In genomic region chr11:120326228-120326627, GRCh38 we compare ENCODE assay signal across 9 cellular contexts. TPM values are rescaled to one million over a fixed set of nuclear protein-coding genes. Genes with fewer than 3 reads are reported as not detected.
DNase-seq lines count a peak whose midpoint lies in the region; ATAC-seq and TF ChIP-seq lines count a peak whose summit lies in the region.
"Had no signal": no experiment of that assay in that cellular context is flagged by ENCODE, and none has a peak within 500 bp of the region (broad histone marks: within the 10 kb centered on the region; RNA-seq: fewer than 3 reads in every experiment).

No MANE protein-coding gene starts in this region.

- CTCF ChIA-PET in CD8-positive, alpha-beta T cell (lab: Charles Lee) = interaction anchor here (0.8 to 1.3 kb wide), 2 partner anchors 8 to 23 kb away, joined by 3 to 4 read pairs; no protein-coding TSS in a partner anchor
- CTCF ChIA-PET in activated CD4-positive, alpha-beta T cell treated with anti-CD3 and anti-CD28 coated beads, Interleukin-2, amount 10 ng/mL, durations not matched to agents 7 days and 5 days (lab: Charles Lee) = interaction anchor here (1.0 kb wide), 1 partner anchor 8 kb away, joined by 3 read pairs; no protein-coding TSS in a partner anchor

- no peak overlapping the region for H3K27ac Mint-ChIP-seq in CD8-positive, alpha-beta T cell
- no peak overlapping the region for H3K27ac Mint-ChIP-seq in activated CD4-positive, alpha-beta T cell treated with anti-CD3 and anti-CD28 coated beads, Interleukin-2, amount 10 ng/mL, durations not matched to agents 7 days and 5 days

- H3K27me3 ChIP-seq in CD8-positive, alpha-beta T cell (ENCODE audit: insufficient read depth, low read length) = peaks cover 5% of the 10 kb centered on the region
- H3K27me3 ChIP-seq in RWPE2 (ENCODE audit: insufficient read depth, poor library complexity, severe bottlenecking) (no peaks in the 10 kb centered on the region), esophagus muscularis mucosa (no peaks in the 10 kb centered on the region), osteoblast (ENCODE audit: insufficient read depth, low read length) (no peaks in the 10 kb centered on the region)

- H3K4me1 ChIP-seq in CD8-positive, alpha-beta T cell (ENCODE audit: insufficient read depth, low read length) = peaks cover 8% of the 10 kb centered on the region
- H3K4me1 ChIP-seq in RWPE2 (ENCODE audit: insufficient read depth, poor library complexity, severe bottlenecking) = peaks cover 27% of the 10 kb centered on the region
- peaks cover 28 to 34% (median 31%) of the 10 kb centered on the region in 4 donors for H3K4me1 ChIP-seq in esophagus muscularis mucosa
- peaks cover 36% of the 10 kb centered on the region for H3K4me1 ChIP-seq in osteoblast (ENCODE audit: insufficient read depth, low read length)

- no peak overlapping the region for H3K27ac ChIP-seq in CD8-positive, alpha-beta T cell (ENCODE audit: low read depth, low read length)
- H3K27ac ChIP-seq in RWPE2 (ENCODE audit: poor library complexity, severe bottlenecking) (peak overlapping the region; percentile 49), esophagus muscularis mucosa (replicated peaks in 1 of 4) (peak overlapping the region; percentile 91 to 98 (median 92)), osteoblast (ENCODE audit: low read depth, low read length) (peak overlapping the region; percentile 94)

- H3K4me3 Mint-ChIP-seq in CD8-positive, alpha-beta T cell = peak overlapping the region; percentile 78
- H3K4me3 Mint-ChIP-seq in activated CD4-positive, alpha-beta T cell treated with anti-CD3 and anti-CD28 coated beads, Interleukin-2, amount 10 ng/mL, durations not matched to agents 7 days and 5 days = no peak overlapping the region

- no peak for TF ChIP-seq POLR2A in esophagus muscularis mucosa (IDR thresholded peaks at IDR 0.05; ENCODE audit: low read depth)

- H4K20me1 ChIP-seq in osteoblast (ENCODE audit: insufficient read depth, low read length) = no peaks in the 10 kb centered on the region

- H3K9me3 ChIP-seq in CD8-positive, alpha-beta T cell (ENCODE audit: low read length) = no peaks in the 10 kb centered on the region
- no peaks in the 10 kb centered on the region for H3K9me3 ChIP-seq in RWPE2 (ENCODE audit: severe bottlenecking)
- no peaks in the 10 kb centered on the region for H3K9me3 ChIP-seq in esophagus muscularis mucosa
- H3K9me3 ChIP-seq in osteoblast (ENCODE audit: low read depth, low read length) = no peaks in the 10 kb centered on the region

- H3K4me2 ChIP-seq in osteoblast (ENCODE audit: insufficient read depth, low read length) = peak overlapping the region; percentile 91

- intact Hi-C loops in CD8-positive, alpha-beta T cell (cut with DNase I, micrococcal nuclease) = no loop called here
- intact Hi-C loops in esophagus muscularis mucosa (cut with DNase I) (no loop called here), head of caudate nucleus (cut with DNase I) (no loop called here)

- H3K9me3 Mint-ChIP-seq in CD8-positive, alpha-beta T cell = no peaks in the 10 kb centered on the region
- no peaks in the 10 kb centered on the region for H3K9me3 Mint-ChIP-seq in activated CD4-positive, alpha-beta T cell treated with anti-CD3 and anti-CD28 coated beads, Interleukin-2, amount 10 ng/mL, durations not matched to agents 7 days and 5 days

- no peak overlapping the region for H3K4me3 ChIP-seq in CD8-positive, alpha-beta T cell (ENCODE audit: low read depth, low read length)
- H3K4me3 ChIP-seq in RWPE2 (ENCODE audit: severe bottlenecking) (no peak overlapping the region), esophagus muscularis mucosa (peak overlapping the region; percentile 70 to 91 (median 76)), osteoblast (ENCODE audit: insufficient read depth, low read length) (peak overlapping the region; percentile 79)

- no peaks in the 10 kb centered on the region for H3K36me3 Mint-ChIP-seq in CD8-positive, alpha-beta T cell
- no peaks in the 10 kb centered on the region for H3K36me3 Mint-ChIP-seq in activated CD4-positive, alpha-beta T cell treated with anti-CD3 and anti-CD28 coated beads, Interleukin-2, amount 10 ng/mL, durations not matched to agents 7 days and 5 days (ENCODE audit: low read depth)

- no peaks in the 10 kb centered on the region for H3K36me3 ChIP-seq in CD8-positive, alpha-beta T cell (ENCODE audit: insufficient read depth, low read length)
- H3K36me3 ChIP-seq in RWPE2 (ENCODE audit: low read depth) (peaks cover 21% of the 10 kb centered on the region), esophagus muscularis mucosa (peaks cover 0 to 18% (median 10%) of the 10 kb centered on the region in 4 donors), osteoblast (ENCODE audit: insufficient read depth, low read length) (peaks cover 12% of the 10 kb centered on the region)

- no peak for TF ChIP-seq CTCF in CD8-positive, alpha-beta T cell (IDR thresholded peaks at IDR 0.05)
- no peak for TF ChIP-seq CTCF in RWPE2 (IDR thresholded peaks at IDR 0.05; ENCODE audit: poor library complexity, severe bottlenecking)
- no peak for TF ChIP-seq CTCF in esophagus muscularis mucosa (IDR thresholded peaks at IDR 0.05)
- TF ChIP-seq CTCF in osteoblast (IDR thresholded peaks at IDR 0.05; ENCODE audit: extremely low read depth, low read depth, low read length) = no peak

- POLR2A ChIA-PET in CD8-positive, alpha-beta T cell (lab: Charles Lee) = no interaction called here
- POLR2A ChIA-PET in activated CD4-positive, alpha-beta T cell treated with anti-CD3 and anti-CD28 coated beads, Interleukin-2, amount 10 ng/mL, durations not matched to agents 7 days and 5 days (lab: Charles Lee) = no interaction called here

- peaks cover 26% of the 10 kb centered on the region for H3K79me2 ChIP-seq in osteoblast (ENCODE audit: insufficient read depth, low read length)

- 68% methylated on average over 3 of the region's 3 CpGs for WGBS in esophagus muscularis mucosa

- DNase-seq in CD8-positive, alpha-beta T cell = no peak
- DNase-seq in RWPE2 (ENCODE audit: low spot score) = no peak
- DNase-seq in esophagus muscularis mucosa (ENCODE audit: extremely low spot score) = no peak
- DNase-seq in osteoblast (ENCODE audit: insufficient read length, low spot score, missing footprints) = no peak
- no peak for DNase-seq in NCI-H345 (lab: John Stamatoyannopoulos, UW)
- DNase-seq in activated CD4-positive, alpha-beta T cell treated with anti-CD3 and anti-CD28 coated beads, Interleukin-2, amount 10 ng/mL, durations not matched to agents 7 days and 5 days = no peak
- no peak for DNase-seq in head of caudate nucleus
- no peak for DNase-seq in 8988T
- DNase-seq: stimulated activated CD4-positive, alpha-beta T cell treated with anti-CD3 and anti-CD28 coated beads, Interleukin-4, amount 100 ng/mL, for 1 hour had no signal

- no peak for TF ChIP-seq EP300 in esophagus muscularis mucosa (IDR thresholded peaks at IDR 0.05)

- peaks cover 22% of the 10 kb centered on the region for H3K4me1 Mint-ChIP-seq in CD8-positive, alpha-beta T cell (ENCODE audit: low read depth)
- peaks cover 22% of the 10 kb centered on the region for H3K4me1 Mint-ChIP-seq in activated CD4-positive, alpha-beta T cell treated with anti-CD3 and anti-CD28 coated beads, Interleukin-2, amount 10 ng/mL, durations not matched to agents 7 days and 5 days

- ATAC-seq in CD8-positive, alpha-beta T cell = no peak
- ATAC-seq in RWPE2 (ENCODE audit: low read depth) = no peak

- no peak overlapping the region for H2AFZ ChIP-seq in osteoblast (ENCODE audit: low read length)

- peaks cover 70% of the 10 kb centered on the region for H3K27me3 Mint-ChIP-seq in CD8-positive, alpha-beta T cell (ENCODE audit: low read depth)
- peaks cover 60% of the 10 kb centered on the region for H3K27me3 Mint-ChIP-seq in activated CD4-positive, alpha-beta T cell treated with anti-CD3 and anti-CD28 coated beads, Interleukin-2, amount 10 ng/mL, durations not matched to agents 7 days and 5 days

RNA-seq across cellular contexts. Expression of gene TLCD5, which starts 1.1 kb away (rescaled TPM):
- under 1 TPM in 1 of 2 experiments, not detected in 1; 0.14 TPM for total RNA-seq in CD8-positive, alpha-beta T cell
- total RNA-seq in esophagus muscularis mucosa (1 to 10 TPM; 3.7 to 6.3 (median 4.4) TPM), osteoblast (11.5 and 11.9 TPM in 2 replicates)
- total RNA-seq in activated CD4-positive, alpha-beta T cell treated with anti-CD3 and anti-CD28 coated beads, Interleukin-2, amount 10 ng/mL, durations not matched to agents 7 days and 5 days = under 1 TPM; 0.19 to 0.42 TPM

RNA-seq across cellular contexts. Expression of gene ARHGEF12, which starts 10.0 kb away (rescaled TPM):
- total RNA-seq in CD8-positive, alpha-beta T cell = 1 to 10 TPM; 3.8 to 5.6 TPM
- 100 to 1,000 TPM in 3 of 4 donors, 10 to 100 TPM in 1; 89.1 to 118 (median 106) TPM for total RNA-seq in esophagus muscularis mucosa
- 118 and 134 TPM in 2 replicates for total RNA-seq in osteoblast
- 1 to 10 TPM; 8.1 to 9.2 TPM for total RNA-seq in activated CD4-positive, alpha-beta T cell treated with anti-CD3 and anti-CD28 coated beads, Interleukin-2, amount 10 ng/mL, durations not matched to agents 7 days and 5 days

Comparison
In these comparisons a context has a peak if more than half of its experiments do, and no peak if none do; other contexts are left out.
1. H3K4me3 ChIP-seq: peak in esophagus muscularis mucosa (4 of 4) and osteoblast (single experiment); none in CD8-positive, alpha-beta T cell (single experiment) and RWPE2 (single experiment).
2. RNA of gene ARHGEF12, which starts 10.0 kb away (total RNA-seq): 118 to 134 TPM in osteoblast and 89.1 to 118 TPM in esophagus muscularis mucosa; 8.1 to 9.2 TPM in activated CD4-positive, alpha-beta T cell treated with anti-CD3 and anti-CD28 coated beads, Interleukin-2, amount 10 ng/mL, durations not matched to agents 7 days and 5 days and 3.8 to 5.6 TPM in CD8-positive, alpha-beta T cell; every median in the first group is over 4 times any median in the second.